2 cellular contexts compared by ENCODE assay signal in genomic region chr17:39942076-39942475, GRCh38.
TF ChIP-seq lines count a peak whose summit lies in the region.

No MANE protein-coding gene starts in this region.

TF ChIP-seq in GM12891, 5 proteins besides CTCF, POLR2A, EP300 and RAD21:
- TF ChIP-seq PAX5 (IDR thresholded peaks at IDR 0.05; ENCODE audit: insufficient read depth, low read length, severe bottlenecking) (no peak), TAF1 (IDR thresholded peaks at IDR 0.05; ENCODE audit: low read depth, low read length) (no peak)

TF ChIP-seq in H1, 55 proteins besides CTCF, POLR2A, EP300 and RAD21:
- TF ChIP-seq RNF2 (IDR thresholded peaks at IDR 0.05; ENCODE audit: borderline replicate concordance, low read depth, low read length, missing control alignments, poor library complexity, severe bottlenecking) (no peak), E2F6 (IDR thresholded peaks at IDR 0.05) (no peak), KDM4A (IDR thresholded peaks at IDR 0.05; ENCODE audit: low read depth, low read length, severe bottlenecking) (no peak), BACH1 (IDR thresholded peaks at IDR 0.05; ENCODE audit: low read length) (no peak), GTF2F1 (IDR thresholded peaks at IDR 0.05; ENCODE audit: borderline replicate concordance, low read depth, low read length) (no peak)
